In the genomic region with DNA sequence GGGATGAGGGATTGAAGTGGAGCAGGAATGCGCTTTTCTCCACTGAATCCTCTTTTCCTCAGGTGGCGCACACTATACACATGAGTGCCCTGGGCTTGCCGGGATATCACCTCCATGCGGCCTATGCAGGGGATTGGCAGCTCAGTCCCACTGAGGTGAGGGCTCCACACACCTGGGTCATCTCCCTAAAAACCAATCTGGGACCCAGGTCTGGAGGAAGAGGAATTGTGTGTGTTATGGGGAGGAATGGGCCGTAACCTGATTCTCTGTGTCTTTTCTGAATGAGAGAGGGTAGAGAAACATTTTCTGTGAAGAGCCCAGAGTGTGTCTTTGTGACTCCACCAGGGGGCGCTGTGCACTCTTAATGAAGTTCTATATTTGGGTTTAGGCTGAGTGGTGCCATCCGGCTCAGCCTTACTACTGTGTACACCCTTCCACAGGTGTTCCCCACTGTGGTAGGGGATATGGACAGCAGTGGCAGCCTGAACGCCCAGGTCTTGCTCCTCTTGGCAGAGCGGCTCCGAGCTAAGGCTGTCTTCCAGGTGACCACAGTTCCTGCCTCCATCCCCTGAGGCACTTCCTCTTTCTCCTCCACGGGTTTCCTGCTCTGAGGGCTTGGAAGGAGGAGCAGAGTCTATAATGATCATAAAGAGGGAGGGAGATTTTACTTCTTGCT, we compare ENCODE assay signal across 8 cellular contexts. TPM values are rescaled to one million over a fixed set of nuclear protein-coding genes. Genes with fewer than 3 reads are reported as not detected.
DNase-seq lines count a peak whose midpoint lies in the region; ATAC-seq, FAIRE-seq and TF ChIP-seq lines count a peak whose summit lies in the region.

No MANE protein-coding gene starts in this region.

- H2AFZ ChIP-seq in H9 (ENCODE audit: low read length) (no peak overlapping the region), parathyroid adenoma (peak overlapping the region; percentile 28)

- no peaks in the 10 kb centered on the region for H3K27me3 Mint-ChIP-seq in H9 (ENCODE audit: low read depth)
- H3K27me3 Mint-ChIP-seq in activated naive CD8-positive, alpha-beta T cell treated with anti-CD3 and anti-CD28 coated beads for 36 hours: no peaks in the 10 kb centered on the region

- no peak overlapping the region for H3K56ac ChIP-seq in H9 (ENCODE audit: insufficient read length, low read depth, low read length)

- WGBS in H9 (ENCODE audit: extremely low coverage, insufficient read length, low lambda C conversion rate): no CpG with 5 or more reads among the region's 11 CpGs

- no peak overlapping the region for H3K23ac ChIP-seq in H9 (ENCODE audit: insufficient read length, low read depth, low read length)

- no peak overlapping the region for H2BK15ac ChIP-seq in H9 (ENCODE audit: low read depth, low read length)

- H3K4me1 Mint-ChIP-seq in H9: peaks cover 23 to 40% of the 10 kb centered on the region in 2 experiments
- H3K4me1 Mint-ChIP-seq in activated naive CD8-positive, alpha-beta T cell treated with anti-CD3 and anti-CD28 coated beads for 36 hours: peaks cover 27% of the 10 kb centered on the region

- no peak overlapping the region for H2BK20ac ChIP-seq in H9 (ENCODE audit: low read depth, low read length, poor library complexity, severe bottlenecking)

- H4K20me1 ChIP-seq in H9 (ENCODE audit: control insufficient read depth, insufficient read depth, insufficient read length): no peaks in the 10 kb centered on the region

- H3K27me3 ChIP-seq in H9 (ENCODE audit: insufficient read depth, low read length) (no peaks in the 10 kb centered on the region), parathyroid adenoma (ENCODE audit: control insufficient read depth, insufficient read depth, low read length) (no peaks in the 10 kb centered on the region), thoracic aorta (replicated peaks; ENCODE audit: insufficient read depth) (no peaks in the 10 kb centered on the region)

- FAIRE-seq in D721Med (lab: Jason Lieb, UNC): no peak

- no peak overlapping the region for H2AK5ac ChIP-seq in H9 (ENCODE audit: insufficient read length, low read length)

- no peaks in the 10 kb centered on the region for H3K9me3 Mint-ChIP-seq in H9
- H3K9me3 Mint-ChIP-seq in activated naive CD8-positive, alpha-beta T cell treated with anti-CD3 and anti-CD28 coated beads for 36 hours: no peaks in the 10 kb centered on the region

- H3K4me3 Mint-ChIP-seq in H9: peak overlapping the region; percentile 99 to 100
- peak overlapping the region; percentile 95 for H3K4me3 Mint-ChIP-seq in activated naive CD8-positive, alpha-beta T cell treated with anti-CD3 and anti-CD28 coated beads for 36 hours

- H3K27ac Mint-ChIP-seq in H9: peak overlapping the region; percentile 62 to 99 (median 98); a peak in 4 of 7 replicates
- H3K27ac Mint-ChIP-seq in activated naive CD8-positive, alpha-beta T cell treated with anti-CD3 and anti-CD28 coated beads for 36 hours: peak overlapping the region; percentile 96

- H3K79me1 ChIP-seq in H9 (ENCODE audit: insufficient read depth, low read depth, low read length, poor library complexity, severe bottlenecking): no peaks in the 10 kb centered on the region

- H3K4me1 ChIP-seq in H9 (ENCODE audit: insufficient read depth, low read length) (peaks cover 8% of the 10 kb centered on the region; the same call in 1 of the 2 replicates), parathyroid adenoma (peaks cover 5% of the 10 kb centered on the region), thoracic aorta (ENCODE audit: control insufficient read depth in 1 of 2, low read depth in 2 of 2) (peaks cover 10 to 26% of the 10 kb centered on the region in 2 donors)

- no peak overlapping the region for H3K14ac ChIP-seq in H9 (ENCODE audit: insufficient read depth, low read length)

- H3K4me3 ChIP-seq in parathyroid adenoma (ENCODE audit: low read depth, low read length): peak overlapping the region; percentile 79
- H3K4me3 ChIP-seq in thoracic aorta: peak overlapping the region; percentile 79

- peaks cover 18 to 22% (median 20%) of the 10 kb centered on the region in 3 experiments; a peak in 6 of 7 replicates for H3K36me3 Mint-ChIP-seq in H9 (ENCODE audit: insufficient read depth in 1 of 3, low read depth in 3 of 3)
- peaks cover 13% of the 10 kb centered on the region for H3K36me3 Mint-ChIP-seq in activated naive CD8-positive, alpha-beta T cell treated with anti-CD3 and anti-CD28 coated beads for 36 hours

- no peak overlapping the region for H2BK120ac ChIP-seq in H9 (ENCODE audit: low read depth, low read length, poor library complexity, severe bottlenecking)

- H3K9ac ChIP-seq in H9 (ENCODE audit: extremely low read depth, insufficient read length, low read length) (no peak overlapping the region), parathyroid adenoma (no peak overlapping the region)

- DNase-seq in D721Med (ENCODE audit: insufficient read length, low spot score) (peak; percentile 63), H9 (peak; percentile 78), NCI-H1105 treated with DMSO at 0.1 percent for 48 hours (lab: John Stamatoyannopoulos, UW) (peak; percentile 79), SKM-1 treated with dmso at 0.1 percent for 144 hours (lab: John Stamatoyannopoulos, UW; ENCODE audit: unreplicated experiment) (peak; percentile 96), Right ventricle myocardium superior (peak; percentile 89), thoracic aorta (ENCODE audit: low spot score) (no peak)
- peak; percentile 81 for DNase-seq in activated naive CD8-positive, alpha-beta T cell treated with anti-CD3 and anti-CD28 coated beads for 36 hours

- no peak overlapping the region for H2BK12ac ChIP-seq in H9 (ENCODE audit: insufficient read length, low read depth, low read length)

- H2BK5ac ChIP-seq in H9 (ENCODE audit: insufficient read length, low read length): no peak overlapping the region

- no peak overlapping the region for H3K18ac ChIP-seq in H9 (ENCODE audit: insufficient read length, low read depth, low read length)

- TF ChIP-seq CTCF in D721Med (IDR thresholded peaks at IDR 0.05; ENCODE audit: insufficient read depth, missing control alignments) (peak; percentile 96), H9 (conservative IDR thresholded peaks at IDR 0.05) (peak; percentile 94), parathyroid adenoma (IDR thresholded peaks at IDR 0.05) (peak; percentile 77), thoracic aorta (IDR thresholded peaks at IDR 0.05) (peak; percentile 95)

- no peak overlapping the region for H3K27ac ChIP-seq in H9 (ENCODE audit: insufficient read length, low read depth, low read length)
- no peak overlapping the region for H3K27ac ChIP-seq in parathyroid adenoma
- no peak overlapping the region for H3K27ac ChIP-seq in thoracic aorta

- no peak overlapping the region for H4K91ac ChIP-seq in H9 (ENCODE audit: insufficient read length, low read depth, low read length)

- no peak overlapping the region for H3K4ac ChIP-seq in H9 (ENCODE audit: low read depth, low read length)

- H3K4me2 ChIP-seq in H9 (ENCODE audit: insufficient read depth, insufficient read length, low read length) (peak overlapping the region; percentile 79), parathyroid adenoma (ENCODE audit: low read length) (peak overlapping the region; percentile 81)

- no peaks in the 10 kb centered on the region for H3K79me2 ChIP-seq in H9 (ENCODE audit: insufficient read depth, low read length)
- H3K79me2 ChIP-seq in parathyroid adenoma: no peaks in the 10 kb centered on the region

- H3K36me3 ChIP-seq in parathyroid adenoma (ENCODE audit: control insufficient read depth, insufficient read depth, low read length) (no peaks in the 10 kb centered on the region), thoracic aorta (peaks cover 20% of the 10 kb centered on the region)

- no peaks in the 10 kb centered on the region for H3K9me3 ChIP-seq in H9 (ENCODE audit: control insufficient read depth, low read depth, low read length)
- no peaks in the 10 kb centered on the region for H3K9me3 ChIP-seq in parathyroid adenoma (ENCODE audit: control insufficient read depth, low read length)
- H3K9me3 ChIP-seq in thoracic aorta: no peaks in the 10 kb centered on the region

- H3T11ph ChIP-seq in H9 (ENCODE audit: low read length): no peak overlapping the region

- no peak overlapping the region for H4K8ac ChIP-seq in H9 (replicated peaks; ENCODE audit: insufficient read length, low read depth, low read length)

- intact Hi-C loops in Right ventricle myocardium superior (cut with DNase I): loop anchor here (5.0 kb wide), 2 partner anchors 80 to 155 kb away; a partner anchor contains a TSS

- no peak overlapping the region for H4K5ac ChIP-seq in H9 (ENCODE audit: insufficient read length, low read depth, low read length)

- ATAC-seq in Right ventricle myocardium superior (ENCODE audit: poor library complexity): peak; percentile 70
- no peak for ATAC-seq in thoracic aorta (ENCODE audit: insufficient number of reproducible peaks, low FRiP score, low read depth)

- no peaks in the 10 kb centered on the region for H3K23me2 ChIP-seq in H9 (ENCODE audit: insufficient read length, low read depth, low read length, poor library complexity, severe bottlenecking)

RNA-seq across cellular contexts. Expression of a gene that starts 1.5 kb away (rescaled TPM):
- total RNA-seq in H9 (2021) (12.8 and 13.5 TPM in 2 replicates), Right ventricle myocardium superior (36.9 TPM), thoracic aorta (10 to 100 TPM; 12.8 to 13.4 TPM)
- 10 to 100 TPM; 26.3 to 26.4 TPM for total RNA-seq in activated naive CD8-positive, alpha-beta T cell treated with anti-CD3 and anti-CD28 coated beads for 36 hours

RNA-seq across cellular contexts. Expression of a gene that starts 3.9 kb away (rescaled TPM):
- total RNA-seq in H9 (2021): not detected in 2 replicates
- total RNA-seq in activated naive CD8-positive, alpha-beta T cell treated with anti-CD3 and anti-CD28 coated beads for 36 hours: not detected
- 1.2 TPM for total RNA-seq in Right ventricle myocardium superior
- not detected for total RNA-seq in thoracic aorta

RNA-seq across cellular contexts. Expression of a gene that starts 10.7 kb away (rescaled TPM):
- total RNA-seq in H9 (2021) (not detected in 2 replicates), Right ventricle myocardium superior (not detected), thoracic aorta (not detected)
- total RNA-seq in activated naive CD8-positive, alpha-beta T cell treated with anti-CD3 and anti-CD28 coated beads for 36 hours: not detected

RNA-seq across cellular contexts. Expression of a gene that starts 12.2 kb away (rescaled TPM):
- 0.44 and 0.90 TPM in 2 replicates for total RNA-seq in H9 (2021)
- 1 to 10 TPM; 1.2 to 3.0 TPM for total RNA-seq in activated naive CD8-positive, alpha-beta T cell treated with anti-CD3 and anti-CD28 coated beads for 36 hours
- 21.5 TPM for total RNA-seq in Right ventricle myocardium superior
- 100 to 1,000 TPM in 1 of 2 donors, 10 to 100 TPM in 1; 82.9 to 101 TPM for total RNA-seq in thoracic aorta

RNA-seq across cellular contexts. Expression of a gene that starts 25.2 kb away (rescaled TPM):
- total RNA-seq in H9 (2021) (80.3 and 84.5 TPM in 2 replicates), Right ventricle myocardium superior (308 TPM), thoracic aorta (10 to 100 TPM; 61.5 to 63.5 TPM)
- total RNA-seq in activated naive CD8-positive, alpha-beta T cell treated with anti-CD3 and anti-CD28 coated beads for 36 hours: 10 to 100 TPM; 87.7 to 95.8 TPM
